ENCODE assay signal across 12 cellular contexts in the genomic region with DNA sequence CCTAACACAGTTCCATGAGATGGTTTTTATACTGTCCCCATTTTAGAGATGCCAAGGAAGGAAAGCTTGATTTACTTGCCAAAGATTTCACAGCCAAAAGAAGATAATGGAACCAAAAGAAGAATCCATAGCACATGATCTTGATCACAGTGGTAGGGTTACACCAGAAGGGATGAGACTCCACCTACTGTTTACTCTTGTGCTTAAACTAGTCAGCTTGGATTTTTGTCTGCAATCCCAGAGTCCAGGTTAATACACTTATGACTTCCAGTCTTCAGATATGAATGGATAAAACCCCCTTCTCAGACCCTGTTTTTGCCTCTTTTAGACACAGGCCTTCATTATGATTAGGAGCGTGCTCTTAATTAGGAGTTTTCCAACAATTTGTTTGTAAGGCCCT.
DNase-seq lines count a peak whose midpoint lies in the region; ATAC-seq, FAIRE-seq and TF ChIP-seq lines count a peak whose summit lies in the region.
"Had no signal": no experiment of that assay in that cellular context is flagged by ENCODE, and none has a peak within 500 bp of the region (broad histone marks: within the 10 kb centered on the region; RNA-seq: fewer than 3 reads in every experiment).

No MANE protein-coding gene starts in this region.

- POLR2A ChIA-PET in activated CD4-positive, alpha-beta T cell treated with anti-CD3 and anti-CD28 coated beads for 36 hours (lab: Charles Lee) = no interaction called here
- POLR2A ChIA-PET in activated CD4-positive, alpha-beta T cell treated with anti-CD3 and anti-CD28 coated beads, Interleukin-2, amount 10 ng/mL, durations not matched to agents 7 days and 5 days (lab: Charles Lee) = no interaction called here

- peak overlapping the region; percentile 32 for H3K27ac Mint-ChIP-seq in activated CD4-positive, alpha-beta T cell treated with anti-CD3 and anti-CD28 coated beads for 36 hours
- H3K27ac Mint-ChIP-seq in activated CD4-positive, alpha-beta T cell treated with anti-CD3 and anti-CD28 coated beads, Interleukin-2, amount 10 ng/mL, durations not matched to agents 7 days and 5 days = no peak overlapping the region

- H3K9me3 ChIP-seq in thoracic aorta = no peaks in the 10 kb centered on the region
- H3K9me3 ChIP-seq: BLaER1, upper lobe of left lung had no signal

- no peak overlapping the region for H3K4me3 Mint-ChIP-seq in activated CD4-positive, alpha-beta T cell treated with anti-CD3 and anti-CD28 coated beads for 36 hours
- H3K4me3 Mint-ChIP-seq in activated CD4-positive, alpha-beta T cell treated with anti-CD3 and anti-CD28 coated beads, Interleukin-2, amount 10 ng/mL, durations not matched to agents 7 days and 5 days = no peak overlapping the region
- H3K4me3 Mint-ChIP-seq: activated naive CD4-positive, alpha-beta T cell treated with anti-CD3 and anti-CD28 coated beads, Interleukin-2, amount 50 U/mL, for 24 hours had no signal

- no peak for DNase-seq in activated CD4-positive, alpha-beta T cell treated with anti-CD3 and anti-CD28 coated beads for 36 hours
- no peak for DNase-seq in activated CD4-positive, alpha-beta T cell treated with anti-CD3 and anti-CD28 coated beads, Interleukin-2, amount 10 ng/mL, durations not matched to agents 7 days and 5 days
- DNase-seq in NCI-H82 treated with DMSO at 0.1 percent for 48 hours (lab: John Stamatoyannopoulos, UW; ENCODE audit: unreplicated experiment) = peak; percentile 5
- peak; percentile 76 for DNase-seq in fibroblast of pulmonary artery (ENCODE audit: low read depth)
- DNase-seq in thoracic aorta (ENCODE audit: low spot score) = no peak
- DNase-seq in RCC 7860 (ENCODE audit: low spot score) = no peak
- DNase-seq: upper lobe of left lung had no signal

- intact Hi-C loops in activated CD4-positive, alpha-beta T cell treated with anti-CD3 and anti-CD28 coated beads for 36 hours (cut with DNase I, micrococcal nuclease) = no loop called here

- no peak for ATAC-seq in activated CD4-positive, alpha-beta T cell treated with anti-CD3 and anti-CD28 coated beads for 36 hours
- ATAC-seq in thoracic aorta (ENCODE audit: insufficient number of reproducible peaks, low FRiP score, low read depth) (no peak), HG03108 (IDR thresholded peaks at IDR 0.05; ENCODE audit: unreplicated experiment) (no peak), HG02970 (IDR thresholded peaks at IDR 0.05; ENCODE audit: low FRiP score, unreplicated experiment) (no peak)

- CTCF ChIA-PET in activated CD4-positive, alpha-beta T cell treated with anti-CD3 and anti-CD28 coated beads for 36 hours (lab: Charles Lee) = interaction anchor here (1.0 to 1.5 kb wide), 2 partner anchors 20 to 24 kb away, joined by 3 to 5 read pairs; no protein-coding TSS in a partner anchor
- CTCF ChIA-PET in activated CD4-positive, alpha-beta T cell treated with anti-CD3 and anti-CD28 coated beads, Interleukin-2, amount 10 ng/mL, durations not matched to agents 7 days and 5 days (lab: Charles Lee) = interaction anchor here (1.4 kb wide), 1 partner anchor 83 kb away, joined by 3 read pairs; no protein-coding TSS in a partner anchor

- no peaks in the 10 kb centered on the region for H3K27me3 ChIP-seq in thoracic aorta (replicated peaks; ENCODE audit: insufficient read depth)
- H3K27me3 ChIP-seq: BLaER1, upper lobe of left lung had no signal

- H3K27ac ChIP-seq in thoracic aorta = peak overlapping the region; percentile 4 to 65
- H3K27ac ChIP-seq: BLaER1, upper lobe of left lung had no signal

- peaks cover 14% of the 10 kb centered on the region for H3K4me1 Mint-ChIP-seq in activated CD4-positive, alpha-beta T cell treated with anti-CD3 and anti-CD28 coated beads for 36 hours
- H3K4me1 Mint-ChIP-seq in activated CD4-positive, alpha-beta T cell treated with anti-CD3 and anti-CD28 coated beads, Interleukin-2, amount 10 ng/mL, durations not matched to agents 7 days and 5 days = peaks cover 7% of the 10 kb centered on the region
- H3K4me1 Mint-ChIP-seq: activated naive CD4-positive, alpha-beta T cell treated with anti-CD3 and anti-CD28 coated beads, Interleukin-2, amount 50 U/mL, for 24 hours had no signal

- H3K36me3 Mint-ChIP-seq in activated CD4-positive, alpha-beta T cell treated with anti-CD3 and anti-CD28 coated beads for 36 hours (ENCODE audit: low read depth) = no peaks in the 10 kb centered on the region
- no peaks in the 10 kb centered on the region for H3K36me3 Mint-ChIP-seq in activated CD4-positive, alpha-beta T cell treated with anti-CD3 and anti-CD28 coated beads, Interleukin-2, amount 10 ng/mL, durations not matched to agents 7 days and 5 days (ENCODE audit: low read depth)
- H3K36me3 Mint-ChIP-seq: activated naive CD4-positive, alpha-beta T cell treated with anti-CD3 and anti-CD28 coated beads, Interleukin-2, amount 50 U/mL, for 24 hours had no signal

- H3K4me1 ChIP-seq in thoracic aorta (ENCODE audit: control insufficient read depth in 1 of 2, low read depth in 2 of 2) = peaks cover 48 to 73% of the 10 kb centered on the region in 2 donors
- H3K4me1 ChIP-seq: BLaER1, upper lobe of left lung had no signal

- FAIRE-seq in RCC 7860 (lab: Jason Lieb, UNC) = no peak
- FAIRE-seq: GM19239 had no signal

- TF ChIP-seq CTCF in fibroblast of pulmonary artery (IDR thresholded peaks at IDR 0.05; ENCODE audit: low read length, missing control alignments) = peak; percentile 50
- TF ChIP-seq CTCF in thoracic aorta (IDR thresholded peaks at IDR 0.05) = no peak

- H3K4me3 ChIP-seq in fibroblast of pulmonary artery (replicated peaks; ENCODE audit: low read depth, low read length) = no peak overlapping the region
- H3K4me3 ChIP-seq in thoracic aorta = no peak overlapping the region
- H3K4me3 ChIP-seq: BLaER1, upper lobe of left lung had no signal

- H3K36me3 ChIP-seq in thoracic aorta = no peaks in the 10 kb centered on the region
- H3K36me3 ChIP-seq: BLaER1, upper lobe of left lung had no signal

- H3K9me3 Mint-ChIP-seq in activated CD4-positive, alpha-beta T cell treated with anti-CD3 and anti-CD28 coated beads for 36 hours (ENCODE audit: low read depth) = no peaks in the 10 kb centered on the region
- no peaks in the 10 kb centered on the region for H3K9me3 Mint-ChIP-seq in activated CD4-positive, alpha-beta T cell treated with anti-CD3 and anti-CD28 coated beads, Interleukin-2, amount 10 ng/mL, durations not matched to agents 7 days and 5 days
- H3K9me3 Mint-ChIP-seq: activated naive CD4-positive, alpha-beta T cell treated with anti-CD3 and anti-CD28 coated beads, Interleukin-2, amount 50 U/mL, for 24 hours had no signal

- H3K27me3 Mint-ChIP-seq in activated CD4-positive, alpha-beta T cell treated with anti-CD3 and anti-CD28 coated beads for 36 hours = peaks cover 2% of the 10 kb centered on the region
- H3K27me3 Mint-ChIP-seq in activated CD4-positive, alpha-beta T cell treated with anti-CD3 and anti-CD28 coated beads, Interleukin-2, amount 10 ng/mL, durations not matched to agents 7 days and 5 days = no peaks in the 10 kb centered on the region

Comparison
In these comparisons a context has a peak if more than half of its experiments do, and no peak if none do; other contexts are left out.
1. DNase-seq: peak in NCI-H82 treated with DMSO at 0.1 percent for 48 hours (single experiment) and fibroblast of pulmonary artery (single experiment); none in activated CD4-positive, alpha-beta T cell treated with anti-CD3 and anti-CD28 coated beads for 36 hours (single experiment), activated CD4-positive, alpha-beta T cell treated with anti-CD3 and anti-CD28 coated beads, Interleukin-2, amount 10 ng/mL, durations not matched to agents 7 days and 5 days (single experiment), thoracic aorta (single experiment) and RCC 7860 (single experiment).